ENCODE assay signal across 1 cellular context in the genomic region with DNA sequence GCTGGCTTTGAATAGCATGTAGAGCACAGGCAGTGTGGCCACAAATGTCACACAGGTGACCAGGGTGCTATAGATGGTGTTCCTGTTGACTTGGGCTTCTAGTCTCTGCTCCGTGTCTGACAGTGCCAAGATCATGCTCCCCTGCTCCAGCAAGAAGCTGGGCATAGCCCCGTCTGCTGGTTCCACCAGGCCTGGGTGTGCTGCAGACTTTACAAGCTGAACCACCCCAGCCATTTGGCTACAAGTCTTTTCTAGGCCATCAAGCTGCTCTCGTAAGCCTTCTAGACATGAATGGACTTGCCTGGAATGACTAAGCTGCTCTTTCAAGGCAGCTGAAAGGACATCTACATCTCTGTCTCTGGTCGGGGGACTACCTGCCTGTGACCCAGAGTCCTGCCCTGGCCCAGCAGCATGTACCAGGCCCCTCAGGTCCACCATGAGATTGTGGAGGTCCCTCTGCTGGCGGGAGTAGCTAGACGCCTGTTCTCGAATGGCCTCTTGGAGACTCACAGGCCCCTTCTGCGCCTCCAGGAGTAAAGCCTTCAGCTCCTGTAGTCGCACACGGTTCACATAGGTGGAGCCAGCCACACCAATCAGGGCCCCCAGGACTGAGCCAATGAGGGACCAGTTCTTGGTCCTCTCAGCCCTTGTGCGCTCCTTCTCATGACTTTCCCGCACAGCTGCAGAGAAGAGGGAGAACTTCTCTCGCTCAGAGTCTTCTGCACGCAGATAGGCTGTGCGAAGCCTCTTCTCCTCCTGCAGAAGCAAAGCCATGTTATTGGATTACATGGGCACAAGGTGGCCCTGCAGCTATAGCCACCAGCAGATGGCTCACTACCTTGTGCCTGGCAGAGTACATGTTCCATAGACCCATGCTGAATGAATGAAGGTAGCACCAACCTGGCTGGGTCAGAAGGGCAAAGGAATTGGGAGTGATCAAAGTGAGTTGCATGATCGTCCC.
TF ChIP-seq lines count a peak whose summit lies in the region.

No MANE protein-coding gene starts in this region.

TF ChIP-seq in GM12878, 131 proteins besides CTCF, POLR2A, EP300 and RAD21:
- TF ChIP-seq BMI1 (IDR thresholded peaks at IDR 0.05; ENCODE audit: borderline replicate concordance) (no peak), IRF4 (IDR thresholded peaks at IDR 0.05; ENCODE audit: low read depth, low read length) (peak; percentile 39; the same call in 1 of the 2 replicates)
